In the genomic region with DNA sequence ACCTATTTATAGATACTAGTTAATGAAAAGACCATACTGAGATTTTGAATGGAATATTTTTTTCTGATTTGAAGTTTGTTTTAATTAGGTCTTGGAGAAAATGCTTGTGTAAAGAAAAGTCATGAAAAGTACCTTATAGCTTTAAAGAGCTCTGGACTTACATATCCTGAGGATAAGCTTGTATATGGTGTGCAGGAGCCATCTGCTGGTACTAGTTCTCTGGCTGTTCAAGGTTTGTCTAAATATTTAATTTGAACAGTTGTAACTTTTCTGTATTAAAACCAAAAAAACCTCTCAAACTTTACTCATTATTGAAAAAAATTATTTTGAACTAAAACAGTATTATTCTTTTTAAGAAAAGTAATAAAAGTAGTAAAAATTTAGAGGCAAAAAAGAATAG, we compare ENCODE assay signal across 10 cellular contexts. TPM values are rescaled to one million over a fixed set of nuclear protein-coding genes. Genes with fewer than 3 reads are reported as not detected.
A peak's percentile ranks its signal among the peaks of the same experiment; 100 is the strongest.
DNase-seq lines count a peak whose midpoint lies in the region; ATAC-seq and TF ChIP-seq lines count a peak whose summit lies in the region.
"Had no signal": no experiment of that assay in that cellular context is flagged by ENCODE, and none has a peak within 500 bp of the region (broad histone marks: within the 10 kb centered on the region; RNA-seq: fewer than 3 reads in every experiment).

No MANE protein-coding gene starts in this region.

- TF ChIP-seq POLR2A in right lobe of liver (IDR thresholded peaks at IDR 0.05) = no peak

- H3K36me3 ChIP-seq in right lobe of liver = peaks cover 0 to 11% (median 0%) of the 10 kb centered on the region in 4 donors

- no peaks in the 10 kb centered on the region for H3K9me3 ChIP-seq in right lobe of liver

- no peak overlapping the region for H3K4me3 Mint-ChIP-seq in brain
- H3K4me3 Mint-ChIP-seq in activated T-cell treated with anti-CD3 and anti-CD28 coated beads, Interleukin-2, amount 50 U/mL, for 24 hours = no peak overlapping the region

- H3K27ac ChIP-seq in right lobe of liver = no peak overlapping the region

- DNase-seq in DMS53 (lab: John Stamatoyannopoulos, UW) = peak; percentile 56
- DNase-seq in Jurkat, Clone E6-1 (ENCODE audit: low read depth, low spot score) = peak; percentile 25
- DNase-seq in right lobe of liver = no peak
- DNase-seq in activated T-cell treated with anti-CD3 and anti-CD28 coated beads, Interleukin-2, amount 50 U/mL, for 24 hours = no peak
- DNase-seq: NCI-H526 treated with DMSO at 0.1 percent for 48 hours had no signal

- H3K27me3 ChIP-seq in right lobe of liver = no peaks in the 10 kb centered on the region

- no peaks in the 10 kb centered on the region for H3K4me1 ChIP-seq in right lobe of liver

- H3K4me1 Mint-ChIP-seq in brain = no peaks in the 10 kb centered on the region
- H3K4me1 Mint-ChIP-seq in activated T-cell treated with anti-CD3 and anti-CD28 coated beads, Interleukin-2, amount 50 U/mL, for 24 hours (ENCODE audit: low read depth) = peaks cover 1% of the 10 kb centered on the region

- intact Hi-C loops in right lobe of liver (cut with DNase I) = no loop called here

- no peak overlapping the region for H3K4me3 ChIP-seq in Jurkat, Clone E6-1 (ENCODE audit: low read length)
- H3K4me3 ChIP-seq in right lobe of liver = no peak overlapping the region

- H3K9me3 Mint-ChIP-seq in brain = no peaks in the 10 kb centered on the region
- H3K9me3 Mint-ChIP-seq in activated T-cell treated with anti-CD3 and anti-CD28 coated beads, Interleukin-2, amount 50 U/mL, for 24 hours = no peaks in the 10 kb centered on the region
- H3K9me3 Mint-ChIP-seq: activated naive CD4-positive, alpha-beta T cell treated with anti-CD3 and anti-CD28 coated beads, Interleukin-2, amount 50 U/mL, for 72 hours had no signal

- TF ChIP-seq CTCF in brain (conservative IDR thresholded peaks at IDR 0.05) = peak; percentile 45 to 46
- TF ChIP-seq CTCF in right lobe of liver (IDR thresholded peaks at IDR 0.05) = peak; percentile 38 to 53 (median 49)

- peak; percentile 66 to 80 (median 74) for ATAC-seq in right lobe of liver
- no peak for ATAC-seq in HG02852 (IDR thresholded peaks at IDR 0.05; ENCODE audit: unreplicated experiment)
- ATAC-seq in GM18907 (IDR thresholded peaks at IDR 0.05; ENCODE audit: unreplicated experiment) = no peak
- ATAC-seq in GM18861 (IDR thresholded peaks at IDR 0.05; ENCODE audit: unreplicated experiment) = no peak
- ATAC-seq: activated naive CD4-positive, alpha-beta T cell treated with anti-CD3 and anti-CD28 coated beads, Interleukin-2, amount 50 U/mL, for 72 hours had no signal

- H3K27me3 Mint-ChIP-seq in brain = peaks cover 3% of the 10 kb centered on the region
- no peaks in the 10 kb centered on the region for H3K27me3 Mint-ChIP-seq in activated T-cell treated with anti-CD3 and anti-CD28 coated beads, Interleukin-2, amount 50 U/mL, for 24 hours

- H3K27ac Mint-ChIP-seq in brain = peak overlapping the region in 1 of 5 experiments; percentile 24
- H3K27ac Mint-ChIP-seq in activated T-cell treated with anti-CD3 and anti-CD28 coated beads, Interleukin-2, amount 50 U/mL, for 24 hours = no peak overlapping the region
- H3K27ac Mint-ChIP-seq: activated naive CD4-positive, alpha-beta T cell treated with anti-CD3 and anti-CD28 coated beads, Interleukin-2, amount 50 U/mL, for 72 hours had no signal

- peaks cover 35% of the 10 kb centered on the region for H3K36me3 Mint-ChIP-seq in brain
- peaks cover 26% of the 10 kb centered on the region for H3K36me3 Mint-ChIP-seq in activated T-cell treated with anti-CD3 and anti-CD28 coated beads, Interleukin-2, amount 50 U/mL, for 24 hours (ENCODE audit: low read depth)
- H3K36me3 Mint-ChIP-seq: activated naive CD4-positive, alpha-beta T cell treated with anti-CD3 and anti-CD28 coated beads, Interleukin-2, amount 50 U/mL, for 72 hours had no signal

RNA-seq across cellular contexts. Expression of a gene that starts 50.2 kb away (rescaled TPM):
- 7.3 TPM for polyA plus RNA-seq in Jurkat, Clone E6-1 (2012; ENCODE audit: insufficient read depth, insufficient read length)
- 9.7 TPM for polyA plus RNA-seq in brain (ENCODE audit: insufficient read depth, low read depth, low replicate concordance)
- 10 to 100 TPM; 25.3 to 37.3 (median 29.9) TPM for total RNA-seq in right lobe of liver

RNA-seq across cellular contexts. Expression of a gene that starts 52.7 kb away (rescaled TPM):
- 201 TPM for polyA plus RNA-seq in Jurkat, Clone E6-1 (2012; ENCODE audit: insufficient read depth, insufficient read length)
- 35.3 TPM for polyA plus RNA-seq in brain (ENCODE audit: insufficient read depth, low read depth, low replicate concordance)
- 10 to 100 TPM; 18.4 to 26.7 (median 20.7) TPM for total RNA-seq in right lobe of liver

Comparison
In these comparisons a context has a peak if more than half of its experiments do, and no peak if none do; other contexts are left out.
1. DNase-seq: peak in DMS53 (single experiment) and Jurkat, Clone E6-1 (single experiment); none in right lobe of liver (0 of 3) and activated T-cell treated with anti-CD3 and anti-CD28 coated beads, Interleukin-2, amount 50 U/mL, for 24 hours (single experiment).
2. ATAC-seq: peak in right lobe of liver (4 of 4); none in HG02852 (single experiment), GM18907 (single experiment) and GM18861 (single experiment).